ENCODE assay signal across 26 cellular contexts in the genomic region with DNA sequence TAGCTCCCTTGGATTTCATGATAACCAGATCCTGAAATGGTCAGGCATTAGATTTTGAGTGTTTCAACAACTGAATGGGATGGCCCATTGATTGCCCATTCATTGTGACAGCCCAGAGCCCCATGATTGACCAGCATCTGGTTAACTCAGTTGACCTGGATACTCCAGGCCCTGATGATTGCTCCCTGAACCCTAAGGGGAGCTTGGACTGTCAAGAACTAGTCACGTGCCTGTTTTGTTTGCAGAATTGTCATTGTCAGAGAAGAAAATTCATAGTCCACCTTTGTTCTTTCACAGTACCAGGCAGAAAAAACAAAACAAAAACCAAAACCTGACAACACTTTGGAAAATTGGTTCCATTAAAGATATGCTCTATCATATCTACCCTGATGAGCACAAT.
"Had no signal": no experiment of that assay in that cellular context is flagged by ENCODE, and none has a peak within 500 bp of the region (broad histone marks: within the 10 kb centered on the region; RNA-seq: fewer than 3 reads in every experiment).

No MANE protein-coding gene starts in this region.

- H3K36me3 ChIP-seq: brain microvascular endothelial cell, WERI-Rb-1 had no signal

- H3K27me3 ChIP-seq: brain microvascular endothelial cell had no signal

- ATAC-seq: activated CD4-positive, CD25-positive, alpha-beta regulatory T cell treated with anti-CD3 and anti-CD28 coated beads, Interleukin-2, amount 50 U/mL, for 24 hours; activated CD8-positive, alpha-beta T cell treated with anti-CD3 and anti-CD28 coated beads for 36 hours; activated T-cell treated with anti-CD3 and anti-CD28 coated beads, Interleukin-2, amount 50 U/mL, for 4 hours; activated T-helper 17 cell treated with anti-CD3 and anti-CD28 coated beads, Interleukin-2, amount 50 U/mL, for 72 hours; esophagus mucosa had no signal

- H3K27ac ChIP-seq: brain microvascular endothelial cell, coronary artery, dorsolateral prefrontal cortex, WERI-Rb-1 had no signal

- DNase-seq: activated B cell treated with CpG ODN at 0.5 μM for 24 hours; activated CD4-positive, alpha-beta T cell treated with anti-CD3 and anti-CD28 coated beads for 48 hours; activated CD4-positive, alpha-beta T cell treated with anti-CD3 and anti-CD28 coated beads, Interleukin-2, amount 50 U/mL, for 1 hour; activated CD4-positive, alpha-beta T cell treated with anti-CD3 and anti-CD28 coated beads, Interleukin-2, amount 50 U/mL, for 48 hours; activated CD8-positive, alpha-beta memory T cell treated with anti-CD3 and anti-CD28 coated beads for 24 hours; activated CD8-positive, alpha-beta T cell treated with anti-CD3 and anti-CD28 coated beads for 36 hours; activated effector memory CD4-positive, alpha-beta T cell treated with Interleukin-2 at 50 U/mL for 16 hours; activated gamma-delta T cell treated with Interleukin-2 at 50 U/mL for 16 hours; activated naive CD4-positive, alpha-beta T cell treated with anti-CD3 and anti-CD28 coated beads, Interleukin-2, amount 50 U/mL, for 16 hours; activated naive CD4-positive, alpha-beta T cell treated with Interleukin-2 at 50 U/mL for 16 hours; activated T-cell treated with anti-CD3 and anti-CD28 coated beads, Interleukin-2, amount 50 U/mL, for 4 hours; amniotic stem cell; anterior cingulate cortex; brain microvascular endothelial cell; dorsolateral prefrontal cortex; effector memory CD4-positive, alpha-beta T cell; endodermal cell; foreskin fibroblast; head of caudate nucleus; hippocampal formation; T1000; WERI-Rb-1 had no signal

- H3K4me3 ChIP-seq: coronary artery, dorsolateral prefrontal cortex had no signal
